ENCODE assay signal across 8 cellular contexts in genomic region chr15:52790941-52791751, GRCh38. TPM values are rescaled to one million over a fixed set of nuclear protein-coding genes. Genes with fewer than 3 reads are reported as not detected.
DNase-seq lines count a peak whose midpoint lies in the region; ATAC-seq and TF ChIP-seq lines count a peak whose summit lies in the region.

No MANE protein-coding gene starts in this region.

- CTCF ChIA-PET in activated CD4-positive, alpha-beta T cell treated with anti-CD3 and anti-CD28 coated beads for 36 hours (lab: Charles Lee): no interaction called here

- H3K27ac ChIP-seq in ascending aorta (no peak overlapping the region), testis (no peak overlapping the region), gastroesophageal sphincter (no peak overlapping the region)

- H3K27ac Mint-ChIP-seq in activated CD4-positive, alpha-beta T cell treated with anti-CD3 and anti-CD28 coated beads for 36 hours: no peak overlapping the region

- TF ChIP-seq POLR2A in testis (IDR thresholded peaks at IDR 0.05): no peak
- no peak for TF ChIP-seq POLR2A in gastroesophageal sphincter (IDR thresholded peaks at IDR 0.05)

- H3K36me3 ChIP-seq in ascending aorta: no peaks in the 10 kb centered on the region
- H3K36me3 ChIP-seq in kidney epithelial cell (ENCODE audit: control insufficient read depth, insufficient read depth, low read length): no peaks in the 10 kb centered on the region
- H3K36me3 ChIP-seq in testis (ENCODE audit: low read depth, missing control alignments): no peaks in the 10 kb centered on the region
- H3K36me3 ChIP-seq in gastroesophageal sphincter: no peaks in the 10 kb centered on the region

- H3K4me1 Mint-ChIP-seq in activated CD4-positive, alpha-beta T cell treated with anti-CD3 and anti-CD28 coated beads for 36 hours: peaks cover 11% of the 10 kb centered on the region

- WGBS in testis, 2 donors: 8 to 20% methylated on average over 34 to 44 of the region's 50 CpGs
- 20 to 51% methylated on average over 6 to 11 of the region's 50 CpGs for WGBS in gastroesophageal sphincter (ENCODE audit: low coverage in 1 of 2), 2 donors

- H3K27me3 Mint-ChIP-seq in activated CD4-positive, alpha-beta T cell treated with anti-CD3 and anti-CD28 coated beads for 36 hours: peaks cover 77% of the 10 kb centered on the region

- H3K36me3 Mint-ChIP-seq in activated CD4-positive, alpha-beta T cell treated with anti-CD3 and anti-CD28 coated beads for 36 hours (ENCODE audit: low read depth): no peaks in the 10 kb centered on the region

- H3K9me3 ChIP-seq in ascending aorta: no peaks in the 10 kb centered on the region
- no peaks in the 10 kb centered on the region for H3K9me3 ChIP-seq in testis
- no peaks in the 10 kb centered on the region for H3K9me3 ChIP-seq in gastroesophageal sphincter

- POLR2A ChIA-PET in activated CD4-positive, alpha-beta T cell treated with anti-CD3 and anti-CD28 coated beads for 36 hours (lab: Charles Lee): no interaction called here

- H3K4me3 ChIP-seq in ascending aorta: peak overlapping the region; percentile 49 to 68
- H3K4me3 ChIP-seq in kidney epithelial cell (ENCODE audit: low read depth, low read length): peak overlapping the region; percentile 50
- peak overlapping the region; percentile 54 to 61 for H3K4me3 ChIP-seq in testis
- peak overlapping the region in 1 of 2 donors; percentile 56 for H3K4me3 ChIP-seq in gastroesophageal sphincter

- intact Hi-C loops in activated CD4-positive, alpha-beta T cell treated with anti-CD3 and anti-CD28 coated beads for 36 hours (cut with DNase I, micrococcal nuclease): loop anchor here in 1 of 2 experiments (2.0 kb wide), 1 partner anchor 14 kb away; no protein-coding TSS in a partner anchor
- intact Hi-C loops in ascending aorta (cut with DNase I) (no loop called here), testis (cut with DNase I; ENCODE audit: low total_unique reads) (no loop called here)

- H3K4me1 ChIP-seq in ascending aorta (peaks cover 12 to 20% of the 10 kb centered on the region in 2 donors), testis (peaks cover 22% of the 10 kb centered on the region), gastroesophageal sphincter (peaks cover 0 to 54% (median 25%) of the 10 kb centered on the region in 3 donors)

- H3K9me3 Mint-ChIP-seq in activated CD4-positive, alpha-beta T cell treated with anti-CD3 and anti-CD28 coated beads for 36 hours (ENCODE audit: low read depth): no peaks in the 10 kb centered on the region

- ATAC-seq in activated CD4-positive, alpha-beta T cell treated with anti-CD3 and anti-CD28 coated beads for 36 hours: no peak
- ATAC-seq in gastroesophageal sphincter (no peak), GM21825 (IDR thresholded peaks at IDR 0.05; ENCODE audit: unreplicated experiment) (no peak), HG03280 (IDR thresholded peaks at IDR 0.05; ENCODE audit: unreplicated experiment) (no peak)

- no peak for TF ChIP-seq EP300 in gastroesophageal sphincter (IDR thresholded peaks at IDR 0.05)

- H3K4me3 Mint-ChIP-seq in activated CD4-positive, alpha-beta T cell treated with anti-CD3 and anti-CD28 coated beads for 36 hours: peak overlapping the region; percentile 23

- no peak for TF ChIP-seq CTCF in ascending aorta (IDR thresholded peaks at IDR 0.05)
- peak; percentile 40 for TF ChIP-seq CTCF in kidney epithelial cell (IDR thresholded peaks at IDR 0.05; ENCODE audit: insufficient read depth, low read length, poor library complexity, severe bottlenecking)
- no peak for TF ChIP-seq CTCF in testis (IDR thresholded peaks at IDR 0.05)
- no peak for TF ChIP-seq CTCF in gastroesophageal sphincter (IDR thresholded peaks at IDR 0.05)

- peak; percentile 23 for DNase-seq in activated CD4-positive, alpha-beta T cell treated with anti-CD3 and anti-CD28 coated beads for 36 hours
- DNase-seq in activated CD4-positive, alpha-beta T cell treated with anti-CD3 and anti-CD28 coated beads for 48 hours: no peak
- no peak for DNase-seq in ascending aorta (ENCODE audit: low spot score in 2 of 2)
- no peak for DNase-seq in kidney epithelial cell (ENCODE audit: low read depth)
- no peak for DNase-seq in testis

- peaks cover 35% of the 10 kb centered on the region for H3K27me3 ChIP-seq in ascending aorta
- H3K27me3 ChIP-seq in kidney epithelial cell (ENCODE audit: control insufficient read depth, insufficient read depth, low read length): peaks cover 93% of the 10 kb centered on the region
- no peaks in the 10 kb centered on the region for H3K27me3 ChIP-seq in testis
- H3K27me3 ChIP-seq in gastroesophageal sphincter: peaks cover 100% of the 10 kb centered on the region

RNA-seq across cellular contexts. Expression of gene ONECUT1, which starts 1.0 kb away (rescaled TPM):
- not detected for total RNA-seq in activated CD4-positive, alpha-beta T cell treated with anti-CD3 and anti-CD28 coated beads for 36 hours
- total RNA-seq in ascending aorta (1.5 TPM), kidney epithelial cell (not detected in 2 replicates), testis (1 to 10 TPM; 3.4 to 10.0 TPM), gastroesophageal sphincter (under 1 TPM in 1 of 4 donors, not detected in 3; 0.47 TPM)
- 3.6 TPM for polyA plus RNA-seq in testis (ENCODE audit: insufficient read depth, low read depth, low replicate concordance)
